Comparison of ENCODE assay signal across 16 cellular contexts in the genomic region with DNA sequence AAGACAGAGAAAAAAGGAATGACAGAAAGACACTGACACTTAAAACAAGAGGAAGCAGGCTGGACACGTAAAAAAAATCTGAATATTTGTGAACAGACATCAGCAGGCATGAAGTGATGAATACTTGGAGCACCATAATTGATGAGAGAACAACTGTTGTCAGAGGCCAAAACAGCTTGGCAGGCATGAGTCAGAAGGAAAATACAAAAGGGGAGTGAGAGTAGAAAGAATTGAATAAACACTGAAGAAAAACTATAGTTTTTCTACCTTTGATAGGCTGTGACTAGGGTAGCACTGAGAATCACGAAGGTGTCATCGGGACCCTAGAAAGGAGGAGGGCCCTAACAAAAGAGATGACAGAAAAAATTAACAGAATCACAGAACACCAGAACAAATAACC. TPM values are rescaled to one million over a fixed set of nuclear protein-coding genes. Genes with fewer than 3 reads are reported as not detected.
DNase-seq lines count a peak whose midpoint lies in the region; FAIRE-seq and TF ChIP-seq lines count a peak whose summit lies in the region.
"Had no signal": no experiment of that assay in that cellular context is flagged by ENCODE, and none has a peak within 500 bp of the region (broad histone marks: within the 10 kb centered on the region; RNA-seq: fewer than 3 reads in every experiment).

No MANE protein-coding gene starts in this region.

- intact Hi-C loops in dorsolateral prefrontal cortex (cut with DNase I) (no loop called here), OCI-LY7 (cut with micrococcal nuclease; ENCODE audit: unreplicated experiment) (no loop called here)

- no peak for FAIRE-seq in HTR-8/SVneo (lab: Jason Lieb, UNC)
- FAIRE-seq: GM12878 had no signal

- peaks cover 76% of the 10 kb centered on the region for H3K36me3 ChIP-seq in OCI-LY7 (ENCODE audit: insufficient read depth, low read length)
- H3K36me3 ChIP-seq: ovary had no signal

- no peak overlapping the region for H3K4me2 ChIP-seq in OCI-LY7 (ENCODE audit: low read length)
- H3K4me2 ChIP-seq: GM23338 had no signal

- no peak overlapping the region for H3K4me3 ChIP-seq in astrocyte of the cerebellum (ENCODE audit: low read depth, low read length)
- no peak overlapping the region for H3K4me3 ChIP-seq in dorsolateral prefrontal cortex
- no peak overlapping the region for H3K4me3 ChIP-seq in OCI-LY7 (ENCODE audit: low read depth, low read length, poor library complexity, severe bottlenecking)
- H3K4me3 ChIP-seq: GM12878, GM23338, ovary had no signal

- no TSS peak for BruUV-seq in OCI-LY7 (replicated peaks; lab: Mats Ljungman, UMichigan)

- H3K27me3 ChIP-seq in dorsolateral prefrontal cortex, result no peaks in the 10 kb centered on the region
- H3K27me3 ChIP-seq: ovary had no signal

- no peaks in the 10 kb centered on the region for H3K9me2 ChIP-seq in OCI-LY7 (ENCODE audit: insufficient read depth, low read length)

- TF ChIP-seq CTCF in astrocyte of the cerebellum (IDR thresholded peaks at IDR 0.05; ENCODE audit: low read depth, low read length, missing control alignments) (no peak), dorsolateral prefrontal cortex (IDR thresholded peaks at IDR 0.05 in 54 of 56, conservative IDR thresholded peaks at IDR 0.05 in 2 of 56; ENCODE audit: low read depth in 1 of 56, partially characterized antibody in 56 of 56) (no peak), OCI-LY7 (conservative IDR thresholded peaks at IDR 0.05; ENCODE audit: low read length) (no peak)

- CTCF ChIA-PET in OCI-LY7 (lab: Charles Lee; ENCODE audit: unreplicated experiment), result no interaction called here

- no peaks in the 10 kb centered on the region for H4K20me1 ChIP-seq in OCI-LY7 (ENCODE audit: insufficient read depth, low read length)

- H3K27ac ChIP-seq in dorsolateral prefrontal cortex (no peak overlapping the region), OCI-LY7 (ENCODE audit: low read depth, low read length, poor library complexity, severe bottlenecking) (no peak overlapping the region)
- H3K27ac ChIP-seq: ovary had no signal

- H3K4me1 ChIP-seq in OCI-LY7 (ENCODE audit: insufficient read depth, low read length, poor library complexity, severe bottlenecking), result no peaks in the 10 kb centered on the region

- in situ Hi-C loops in astrocyte of the cerebellum (cut with HindIII; ENCODE audit: low sequenced_read_pairs), result no loop called here

- H3K79me2 ChIP-seq in OCI-LY7 (ENCODE audit: insufficient read depth, low read depth, low read length), result no peaks in the 10 kb centered on the region

- H2AFZ ChIP-seq in OCI-LY7 (ENCODE audit: low read length), result no peak overlapping the region
- H2AFZ ChIP-seq: GM23338 had no signal

- DNase-seq in AG08396 (ENCODE audit: low spot score), result peak; percentile 52
- peak; percentile 44 for DNase-seq in GM04504 (ENCODE audit: low read depth)
- peak; percentile 38 for DNase-seq in astrocyte of the cerebellum (ENCODE audit: low read depth)
- DNase-seq in lung microvascular endothelial cell (ENCODE audit: low read depth in 2 of 2), result peak; percentile 50 to 87
- no peak for DNase-seq in dorsolateral prefrontal cortex
- DNase-seq in HTR-8/SVneo (ENCODE audit: insufficient read length, low spot score), result no peak
- no peak for DNase-seq in foreskin melanocyte
- no peak for DNase-seq in OCI-LY7 (ENCODE audit: low spot score)
- DNase-seq: COR-L47; NCI-H1092 treated with DMSO at 0.1 percent for 48 hours; NCI-H524; ovary; stimulated activated naive CD4-positive, alpha-beta T cell treated with Interleukin-2 at 50 U/mL for 16 hours had no signal

- H3K9me3 ChIP-seq in OCI-LY7 (ENCODE audit: low read length), result no peaks in the 10 kb centered on the region
- H3K9me3 ChIP-seq: ovary had no signal

- POLR2A ChIA-PET in OCI-LY7 (lab: Charles Lee), result no interaction called here

RNA-seq across cellular contexts. Expression of a gene that starts 21.6 kb away (rescaled TPM):
- total RNA-seq in lung microvascular endothelial cell, result not detected in 2 replicates
- total RNA-seq in dorsolateral prefrontal cortex, result not detected
- not detected in 2 replicates for total RNA-seq in OCI-LY7 (2014; rRNA removed; shearing (Covaris generic))
- total RNA-seq in OCI-LY7 (2022), result not detected in 2 replicates
- total RNA-seq: activated T-helper 1 cell treated with anti-CD3 and anti-CD28 coated beads, Interleukin-12 subunit alpha, Interleukin-12 subunit beta, Interleukin-2, Interleukin-4 antibody, amounts not matched to agents 30 ng/mL and 10 ng/mL and 1 ng/mL, durations not matched to agents 14 hours and 24 hours and 36 hours; GM12878; GM23338 had no signal

RNA-seq across cellular contexts. Expression of a gene that starts 33.0 kb away (rescaled TPM):
- total RNA-seq in lung microvascular endothelial cell, result not detected in 2 replicates
- total RNA-seq in dorsolateral prefrontal cortex, result not detected
- total RNA-seq in OCI-LY7 (2014; rRNA removed; shearing (Covaris generic)), result not detected in 2 replicates
- total RNA-seq in OCI-LY7 (2022), result not detected in 2 replicates
- total RNA-seq: activated T-helper 1 cell treated with anti-CD3 and anti-CD28 coated beads, Interleukin-12 subunit alpha, Interleukin-12 subunit beta, Interleukin-2, Interleukin-4 antibody, amounts not matched to agents 30 ng/mL and 10 ng/mL and 1 ng/mL, durations not matched to agents 14 hours and 24 hours and 36 hours; GM12878; GM23338; ovary had no signal

Comparison
In these comparisons a context has a peak if more than half of its experiments do, and no peak if none do; other contexts are left out.
1. DNase-seq: peak in AG08396 (single experiment), GM04504 (single experiment), astrocyte of the cerebellum (single experiment) and lung microvascular endothelial cell (2 of 2); none in dorsolateral prefrontal cortex (0 of 10), HTR-8/SVneo (single experiment), foreskin melanocyte (single experiment) and OCI-LY7 (single experiment).